Comparison of ENCODE assay signal across 35 cellular contexts in genomic region chr1:21778405-21778727, GRCh38. TPM values are rescaled to one million over a fixed set of nuclear protein-coding genes. Genes with fewer than 3 reads are reported as not detected.
A peak's percentile ranks its signal among the peaks of the same experiment; 100 is the strongest.
DNase-seq lines count a peak whose midpoint lies in the region; ATAC-seq, FAIRE-seq and TF ChIP-seq lines count a peak whose summit lies in the region.
"Had no signal": no experiment of that assay in that cellular context is flagged by ENCODE, and none has a peak within 500 bp of the region (broad histone marks: within the 10 kb centered on the region; RNA-seq: fewer than 3 reads in every experiment).

No MANE protein-coding gene starts in this region.

- peaks cover 26% of the 10 kb centered on the region for H3K36me3 Mint-ChIP-seq in activated CD4-positive, alpha-beta T cell treated with anti-CD3 and anti-CD28 coated beads, Interleukin-2, amount 10 ng/mL, durations not matched to agents 24 days and 14 days (ENCODE audit: low read depth)
- peaks cover 16% of the 10 kb centered on the region for H3K36me3 Mint-ChIP-seq in stimulated activated naive CD8-positive, alpha-beta T cell treated with anti-CD3 and anti-CD28 coated beads, Interleukin-15, Interleukin-2, amounts not matched to agents 100 ng/mL and 50 ng/mL, for 24 hours (ENCODE audit: low read depth)
- H3K36me3 Mint-ChIP-seq in astrocyte (ENCODE audit: low read depth, unreplicated experiment) (no peaks in the 10 kb centered on the region), type B pancreatic cell (peaks cover 15% of the 10 kb centered on the region)

- peaks cover 37% of the 10 kb centered on the region for H3K4me1 Mint-ChIP-seq in activated CD4-positive, alpha-beta T cell treated with anti-CD3 and anti-CD28 coated beads, Interleukin-2, amount 10 ng/mL, durations not matched to agents 24 days and 14 days
- H3K4me1 Mint-ChIP-seq in stimulated activated naive CD8-positive, alpha-beta T cell treated with anti-CD3 and anti-CD28 coated beads, Interleukin-15, Interleukin-2, amounts not matched to agents 100 ng/mL and 50 ng/mL, for 24 hours (ENCODE audit: low read depth) = peaks cover 65% of the 10 kb centered on the region
- H3K4me1 Mint-ChIP-seq in stimulated activated naive CD8-positive, alpha-beta T cell treated with anti-CD3 and anti-CD28 coated beads, Interleukin-15, amount 100 ng/mL, for 72 hours = peaks cover 58% of the 10 kb centered on the region
- H3K4me1 Mint-ChIP-seq in astrocyte (ENCODE audit: low read depth, unreplicated experiment) (peaks cover 13% of the 10 kb centered on the region), type B pancreatic cell (ENCODE audit: unreplicated experiment) (peaks cover 21% of the 10 kb centered on the region)

- no peak for DNase-seq in activated CD4-positive, alpha-beta T cell treated with anti-CD3 and anti-CD28 coated beads, Interleukin-2, amount 10 ng/mL, durations not matched to agents 24 days and 14 days
- no peak for DNase-seq in activated CD4-positive, alpha-beta T cell treated with anti-CD3 and anti-CD28 coated beads for 4 hours
- DNase-seq in stimulated activated naive CD8-positive, alpha-beta T cell treated with anti-CD3 and anti-CD28 coated beads, Interleukin-15, amount 100 ng/mL, for 72 hours = no peak
- DNase-seq in astrocyte (ENCODE audit: low read depth) (no peak), type B pancreatic cell (ENCODE audit: extremely low spot score, unreplicated experiment) (no peak), DMS153 treated with DMSO at 0.1 percent for 48 hours (lab: John Stamatoyannopoulos, UW; ENCODE audit: unreplicated experiment) (no peak)
- DNase-seq: 8988T; activated CD4-positive, alpha-beta T cell treated with anti-CD3 and anti-CD28 coated beads, Interleukin-2, amount 50 U/mL, for 4 hours; activated naive CD4-positive, alpha-beta T cell treated with Interleukin-2 at 50 U/mL for 16 hours; colonic mucosa; effector CD4-positive, alpha-beta T cell; EL; gastrocnemius medialis; HCEC 1CT; Kasumi-1; kidney; midbrain; NCI-H1417; NCI-H2029; NCI-H524; OCI-M1; pancreas; retina; small intestine; stimulated activated naive CD4-positive, alpha-beta T cell treated with Interleukin-2 at 50 U/mL for 16 hours; T-cell; testis; uterus had no signal

- no peak for FAIRE-seq in astrocyte (lab: Jason Lieb, UNC)
- FAIRE-seq: D721Med, GM12892, kidney, pancreas, small intestine had no signal

- intact Hi-C loops in activated CD4-positive, alpha-beta T cell treated with anti-CD3 and anti-CD28 coated beads, Interleukin-2, amount 10 ng/mL, durations not matched to agents 24 days and 14 days (cut with micrococcal nuclease) = no loop called here

- H3K27ac Mint-ChIP-seq in activated CD4-positive, alpha-beta T cell treated with anti-CD3 and anti-CD28 coated beads, Interleukin-2, amount 10 ng/mL, durations not matched to agents 24 days and 14 days = peak overlapping the region; percentile 80
- peak overlapping the region; percentile 56 for H3K27ac Mint-ChIP-seq in stimulated activated naive CD8-positive, alpha-beta T cell treated with anti-CD3 and anti-CD28 coated beads, Interleukin-15, Interleukin-2, amounts not matched to agents 100 ng/mL and 50 ng/mL, for 24 hours
- H3K27ac Mint-ChIP-seq in stimulated activated naive CD8-positive, alpha-beta T cell treated with anti-CD3 and anti-CD28 coated beads, Interleukin-15, amount 100 ng/mL, for 72 hours = peak overlapping the region in 1 of 2 donors; percentile 49
- no peak overlapping the region for H3K27ac Mint-ChIP-seq in astrocyte (ENCODE audit: unreplicated experiment)
- H3K27ac Mint-ChIP-seq in type B pancreatic cell = peak overlapping the region; percentile 79
- H3K27ac Mint-ChIP-seq: T-cell had no signal

- H3K9me3 ChIP-seq in astrocyte (ENCODE audit: insufficient read depth, low read depth, low read length) = peaks cover 2% of the 10 kb centered on the region
- H3K9me3 ChIP-seq: colonic mucosa, gastrocnemius medialis, pancreas, testis, uterus had no signal

- H4K20me1 ChIP-seq in astrocyte (ENCODE audit: insufficient read depth, low read length) = peaks cover 68% of the 10 kb centered on the region

- peaks cover 96% of the 10 kb centered on the region for H3K79me2 ChIP-seq in astrocyte (ENCODE audit: insufficient read depth, low read length)

- no peak overlapping the region for H2AFZ ChIP-seq in astrocyte (ENCODE audit: low read depth, low read length)

- no peak for TF ChIP-seq CTCF in astrocyte (IDR thresholded peaks at IDR 0.05; ENCODE audit: insufficient read depth, low read depth, low read length)
- no peak for TF ChIP-seq CTCF in type B pancreatic cell (conservative IDR thresholded peaks at IDR 0.05)

- H3K9me3 Mint-ChIP-seq in activated CD4-positive, alpha-beta T cell treated with anti-CD3 and anti-CD28 coated beads, Interleukin-2, amount 10 ng/mL, durations not matched to agents 24 days and 14 days = no peaks in the 10 kb centered on the region
- H3K9me3 Mint-ChIP-seq in stimulated activated naive CD8-positive, alpha-beta T cell treated with anti-CD3 and anti-CD28 coated beads, Interleukin-15, Interleukin-2, amounts not matched to agents 100 ng/mL and 50 ng/mL, for 24 hours = no peaks in the 10 kb centered on the region
- H3K9me3 Mint-ChIP-seq in stimulated activated naive CD8-positive, alpha-beta T cell treated with anti-CD3 and anti-CD28 coated beads, Interleukin-15, amount 100 ng/mL, for 72 hours = peaks cover 0 to 6% of the 10 kb centered on the region in 2 donors
- H3K9me3 Mint-ChIP-seq in astrocyte (ENCODE audit: unreplicated experiment) (no peaks in the 10 kb centered on the region), type B pancreatic cell (no peaks in the 10 kb centered on the region)

- H3K4me1 ChIP-seq in astrocyte (ENCODE audit: insufficient read depth, low read length) = no peaks in the 10 kb centered on the region
- H3K4me1 ChIP-seq: colonic mucosa had no signal

- no peak overlapping the region for H3K9ac ChIP-seq in astrocyte (ENCODE audit: low read length)

- no peak for ATAC-seq in stimulated activated naive CD8-positive, alpha-beta T cell treated with anti-CD3 and anti-CD28 coated beads, Interleukin-15, amount 100 ng/mL, for 72 hours
- ATAC-seq in SK-N-SH treated with all-trans-retinoic acid at 6 μM for 48 hours = no peak
- ATAC-seq: gastrocnemius medialis, pancreas, T-cell had no signal

- H3K36me3 ChIP-seq in astrocyte (ENCODE audit: insufficient read depth, low read length) = no peaks in the 10 kb centered on the region
- H3K36me3 ChIP-seq: colonic mucosa, gastrocnemius medialis, pancreas, uterus had no signal

- no peaks in the 10 kb centered on the region for H3K27me3 Mint-ChIP-seq in activated CD4-positive, alpha-beta T cell treated with anti-CD3 and anti-CD28 coated beads, Interleukin-2, amount 10 ng/mL, durations not matched to agents 24 days and 14 days
- no peaks in the 10 kb centered on the region for H3K27me3 Mint-ChIP-seq in stimulated activated naive CD8-positive, alpha-beta T cell treated with anti-CD3 and anti-CD28 coated beads, Interleukin-15, Interleukin-2, amounts not matched to agents 100 ng/mL and 50 ng/mL, for 24 hours
- no peaks in the 10 kb centered on the region for H3K27me3 Mint-ChIP-seq in stimulated activated naive CD8-positive, alpha-beta T cell treated with anti-CD3 and anti-CD28 coated beads, Interleukin-15, amount 100 ng/mL, for 72 hours
- H3K27me3 Mint-ChIP-seq in astrocyte (ENCODE audit: low read depth, unreplicated experiment) (no peaks in the 10 kb centered on the region), type B pancreatic cell (no peaks in the 10 kb centered on the region)
- H3K27me3 Mint-ChIP-seq: T-cell had no signal

- H3K4me2 ChIP-seq in astrocyte (ENCODE audit: low read length) = no peak overlapping the region

- H3K4me3 Mint-ChIP-seq in activated CD4-positive, alpha-beta T cell treated with anti-CD3 and anti-CD28 coated beads, Interleukin-2, amount 10 ng/mL, durations not matched to agents 24 days and 14 days = peak overlapping the region; percentile 43
- peak overlapping the region; percentile 37 for H3K4me3 Mint-ChIP-seq in stimulated activated naive CD8-positive, alpha-beta T cell treated with anti-CD3 and anti-CD28 coated beads, Interleukin-15, Interleukin-2, amounts not matched to agents 100 ng/mL and 50 ng/mL, for 24 hours
- peak overlapping the region in 1 of 2 donors; percentile 47 for H3K4me3 Mint-ChIP-seq in stimulated activated naive CD8-positive, alpha-beta T cell treated with anti-CD3 and anti-CD28 coated beads, Interleukin-15, amount 100 ng/mL, for 72 hours
- H3K4me3 Mint-ChIP-seq in astrocyte (ENCODE audit: unreplicated experiment) = peak overlapping the region; percentile 57
- H3K4me3 Mint-ChIP-seq in type B pancreatic cell = no peak overlapping the region

- no peak overlapping the region for H3K4me3 ChIP-seq in astrocyte (ENCODE audit: insufficient read depth, low read depth, low read length)
- H3K4me3 ChIP-seq: colonic mucosa, gastrocnemius medialis, pancreas, testis, uterus had no signal

- no peaks in the 10 kb centered on the region for H3K27me3 ChIP-seq in astrocyte (ENCODE audit: insufficient read depth, low read length)
- H3K27me3 ChIP-seq: colonic mucosa, gastrocnemius medialis, pancreas, testis, uterus had no signal

- no peak overlapping the region for H3K27ac ChIP-seq in astrocyte (ENCODE audit: low read depth, low read length)
- H3K27ac ChIP-seq: C4-2B, colonic mucosa, gastrocnemius medialis, pancreas, testis, uterus had no signal

TF ChIP-seq in SK-N-SH treated with all-trans-retinoic acid at 6 μM for 48 hours, 23 proteins besides CTCF, POLR2A, EP300 and RAD21 (continues in another document):
- TF ChIP-seq ARNTL (CRISPR knock-in tag; IDR thresholded peaks at IDR 0.05; ENCODE audit: borderline replicate concordance, low read depth) (no peak), CSRNP3 (CRISPR knock-in tag; IDR thresholded peaks at IDR 0.05) (no peak), PPARA (CRISPR knock-in tag; IDR thresholded peaks at IDR 0.05; ENCODE audit: borderline replicate concordance) (no peak)

RNA-seq across cellular contexts. Expression of gene USP48, which starts 4.6 kb away (rescaled TPM):
- 92.0 and 92.7 TPM in 2 replicates for total RNA-seq in activated CD4-positive, alpha-beta T cell treated with anti-CD3 and anti-CD28 coated beads, Interleukin-2, amount 10 ng/mL, durations not matched to agents 24 days and 14 days
- total RNA-seq in astrocyte (85.7 and 85.8 TPM in 2 replicates), type B pancreatic cell (ENCODE audit: low replicate concordance) (58.7 and 66.7 TPM in 2 replicates)

RNA-seq across cellular contexts. Expression of gene LDLRAD2, which starts 33.7 kb away (rescaled TPM):
- 0.05 TPM in 1 of 2 replicates, not detected in the other for total RNA-seq in activated CD4-positive, alpha-beta T cell treated with anti-CD3 and anti-CD28 coated beads, Interleukin-2, amount 10 ng/mL, durations not matched to agents 24 days and 14 days
- total RNA-seq in astrocyte (0.14 and 0.22 TPM in 2 replicates), type B pancreatic cell (ENCODE audit: low replicate concordance) (0.19 TPM in 1 of 2 replicates, not detected in the other)
- total RNA-seq: fibroblast of lung, gastrocnemius medialis, SK-MEL-5 had no signal
